12 cellular contexts compared by ENCODE assay signal in the genomic region with DNA sequence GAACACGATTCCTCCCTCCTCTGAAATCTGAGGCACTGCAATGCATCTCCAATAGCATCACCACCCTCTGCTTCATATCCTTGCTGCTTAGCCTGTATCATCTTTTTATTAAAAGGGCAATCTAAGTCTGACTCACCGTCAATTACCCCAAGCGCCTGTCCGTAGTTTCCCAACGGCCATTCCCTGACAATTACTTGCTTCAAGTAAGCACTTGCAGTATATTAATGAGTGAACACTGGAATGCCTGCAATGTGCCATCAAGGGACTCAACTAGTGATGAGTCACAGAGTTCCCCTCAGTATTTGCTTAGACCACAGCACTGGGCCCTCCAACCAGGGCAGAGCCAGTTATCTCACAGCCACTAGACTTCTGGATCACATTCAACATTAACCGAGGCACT. TPM values are rescaled to one million over a fixed set of nuclear protein-coding genes. Genes with fewer than 3 reads are reported as not detected.
DNase-seq lines count a peak whose midpoint lies in the region; ATAC-seq and TF ChIP-seq lines count a peak whose summit lies in the region.
"Had no signal": no experiment of that assay in that cellular context is flagged by ENCODE, and none has a peak within 500 bp of the region (broad histone marks: within the 10 kb centered on the region; RNA-seq: fewer than 3 reads in every experiment).

No MANE protein-coding gene starts in this region.

- no peak for TF ChIP-seq POLR2A in upper lobe of left lung (IDR thresholded peaks at IDR 0.05)

- no peaks in the 10 kb centered on the region for H3K4me1 ChIP-seq in upper lobe of left lung
- H3K4me1 ChIP-seq: colonic mucosa, right lobe of liver had no signal

- intact Hi-C loops in left ventricle myocardium superior (cut with micrococcal nuclease) = no loop called here

- no peaks in the 10 kb centered on the region for H3K27me3 ChIP-seq in upper lobe of left lung
- H3K27me3 ChIP-seq: colonic mucosa, right lobe of liver had no signal

- H3K36me3 ChIP-seq in upper lobe of left lung = no peaks in the 10 kb centered on the region
- H3K36me3 ChIP-seq: colonic mucosa, right lobe of liver had no signal

- H3K9me3 ChIP-seq in upper lobe of left lung = no peaks in the 10 kb centered on the region
- H3K9me3 ChIP-seq: colonic mucosa, right lobe of liver had no signal

- no peak overlapping the region for H3K27ac ChIP-seq in upper lobe of left lung
- H3K27ac ChIP-seq: colonic mucosa, right lobe of liver had no signal

- no peak for TF ChIP-seq EP300 in upper lobe of left lung (IDR thresholded peaks at IDR 0.05)

- H3K4me3 ChIP-seq in upper lobe of left lung = no peak overlapping the region
- H3K4me3 ChIP-seq: colonic mucosa, right lobe of liver had no signal

- peak; percentile 95 for ATAC-seq in left ventricle myocardium superior
- ATAC-seq in upper lobe of left lung (ENCODE audit: low FRiP score in 2 of 2) = peak; percentile 34 to 75
- ATAC-seq in HG02973 (IDR thresholded peaks at IDR 0.05; ENCODE audit: unreplicated experiment) = no peak

- TF ChIP-seq CTCF in upper lobe of left lung (IDR thresholded peaks at IDR 0.05) = no peak

- 61 to 76% methylated on average over 6 of the region's 6 CpGs for WGBS in upper lobe of left lung, 2 donors

- DNase-seq in NCI-H446 treated with DMSO at 0.1 percent for 48 hours (lab: John Stamatoyannopoulos, UW) (peak; percentile 12), NCI-H446 (lab: John Stamatoyannopoulos, UW) (no peak), T1000 (lab: John Stamatoyannopoulos, UW) (peak; percentile 83), left ventricle myocardium superior (peak; percentile 35), upper lobe of left lung (no peak), DMS53 treated with DMSO at 0.1 percent for 48 hours (lab: John Stamatoyannopoulos, UW; ENCODE audit: unreplicated experiment) (no peak), T-helper 2 cell (no peak)
- DNase-seq: colonic mucosa, immature natural killer cell, NCI-H2107, right lobe of liver had no signal

RNA-seq across cellular contexts. Expression of gene PPP1R3C, which starts 19.5 kb away (rescaled TPM):
- total RNA-seq in left ventricle myocardium superior (180 TPM), upper lobe of left lung (10 to 100 TPM in 4 of 6 donors, 1 to 10 TPM in 2; 1.8 to 13.3 (median 10.2) TPM)

Comparison
In these comparisons a context has a peak if more than half of its experiments do, and no peak if none do; other contexts are left out.
1. DNase-seq: peak in NCI-H446 treated with DMSO at 0.1 percent for 48 hours (single experiment), T1000 (single experiment) and left ventricle myocardium superior (single experiment); none in NCI-H446 (0 of 2), upper lobe of left lung (0 of 2), DMS53 treated with DMSO at 0.1 percent for 48 hours (single experiment) and T-helper 2 cell (0 of 5).
2. RNA of gene PPP1R3C, which starts 19.5 kb away (total RNA-seq): 180 TPM in left ventricle myocardium superior (single experiment); 1.8 to 13.3 TPM in upper lobe of left lung; every median in the first group is over 10 times any median in the second.